22 cellular contexts compared by ENCODE assay signal in genomic region chr12:119620490-119620889, GRCh38. TPM values are rescaled to one million over a fixed set of nuclear protein-coding genes. Genes with fewer than 3 reads are reported as not detected.
DNase-seq lines count a peak whose midpoint lies in the region; ATAC-seq and TF ChIP-seq lines count a peak whose summit lies in the region.
"Had no signal": no experiment of that assay in that cellular context is flagged by ENCODE, and none has a peak within 500 bp of the region (broad histone marks: within the 10 kb centered on the region; RNA-seq: fewer than 3 reads in every experiment).

No MANE protein-coding gene starts in this region.

- ATAC-seq in GM21447 (IDR thresholded peaks at IDR 0.05; ENCODE audit: unreplicated experiment), result no peak
- ATAC-seq: CD8-positive, alpha-beta T cell; GM12878 had no signal

- BruUV-seq in A673 (replicated peaks; lab: Mats Ljungman, UMichigan), result no TSS peak

- DNase-seq in A673 (ENCODE audit: low spot score) (peak; percentile 71), fibroblast of pulmonary artery (ENCODE audit: low read depth) (peak; percentile 19)
- DNase-seq in central memory CD4-positive, alpha-beta T cell, result no peak
- DNase-seq: 8988T; AML-193; Caco-2; Calu3; CD4-positive, alpha-beta T cell; CD8-positive, alpha-beta T cell; DMS153; DMS53; DMS79; DND-41; EL; GDM1 had no signal

- CTCF ChIA-PET in A673 (lab: Charles Lee), result no interaction called here

- H3K9me3 ChIP-seq in A673 (ENCODE audit: low read depth, low read length, poor library complexity, severe bottlenecking), result peaks cover 23% of the 10 kb centered on the region

- H3K27me3 ChIP-seq in A673 (replicated peaks; ENCODE audit: insufficient read depth, low read depth, low read length, poor library complexity), result no peaks in the 10 kb centered on the region
- H3K27me3 ChIP-seq: BLaER1 treated with 17β-estradiol and CSF1 and Interleukin-3, amounts not matched to agents 10 nM and 100 nM had no signal

- no peak for TF ChIP-seq CTCF in A673 (conservative IDR thresholded peaks at IDR 0.05; ENCODE audit: low read depth, low read length)
- no peak for TF ChIP-seq CTCF in VCaP (conservative IDR thresholded peaks at IDR 0.05)
- TF ChIP-seq CTCF in fibroblast of pulmonary artery (IDR thresholded peaks at IDR 0.05; ENCODE audit: low read length, missing control alignments), result no peak

- intact Hi-C loops in A673 (cut with micrococcal nuclease; ENCODE audit: unreplicated experiment), result no loop called here

- POLR2A ChIA-PET in A673 (lab: Charles Lee; ENCODE audit: low non-redundant PET), result no interaction called here

- H3K4me3 ChIP-seq in A673 (ENCODE audit: low read depth, low read length, poor library complexity, severe bottlenecking) (no peak overlapping the region), fibroblast of pulmonary artery (replicated peaks; ENCODE audit: low read depth, low read length) (no peak overlapping the region)
- H3K4me3 ChIP-seq: BLaER1 treated with 17β-estradiol and CSF1 and Interleukin-3, amounts not matched to agents 10 nM and 100 nM; GM12878 had no signal

- H3K27ac ChIP-seq in A673 (ENCODE audit: low read depth, low read length, poor library complexity, severe bottlenecking), result peak overlapping the region; percentile 75
- H3K27ac ChIP-seq in VCaP, result peak overlapping the region; percentile 61
- H3K27ac ChIP-seq: BLaER1 treated with 17β-estradiol and CSF1 and Interleukin-3, amounts not matched to agents 10 nM and 100 nM; C4-2B had no signal

- H3K36me3 ChIP-seq in A673 (ENCODE audit: insufficient read depth, low read length, poor library complexity, severe bottlenecking), result no peaks in the 10 kb centered on the region
- H3K36me3 ChIP-seq: BLaER1 treated with 17β-estradiol and CSF1 and Interleukin-3, amounts not matched to agents 10 nM and 100 nM had no signal

- peaks cover 51% of the 10 kb centered on the region for H3K4me1 ChIP-seq in A673 (ENCODE audit: insufficient read depth, low read length, poor library complexity, severe bottlenecking)
- H3K4me1 ChIP-seq: BLaER1 treated with 17β-estradiol and CSF1 and Interleukin-3, amounts not matched to agents 10 nM and 100 nM; Caco-2 had no signal

RNA-seq across cellular contexts. Expression of gene TMEM233, which starts 26.9 kb away (rescaled TPM):
- 10.7 and 15.5 TPM in 2 replicates for total RNA-seq in A673 (2021)
- total RNA-seq: B cell; Caco-2; Calu3; CD4-positive, alpha-beta T cell; CD8-positive, alpha-beta T cell; G401; GM12878 had no signal

RNA-seq across cellular contexts. Expression of gene PRKAB1, which starts 47.4 kb away (rescaled TPM):
- 33.7 and 34.1 TPM in 2 replicates for total RNA-seq in A673 (2021)
